In the genomic region with DNA sequence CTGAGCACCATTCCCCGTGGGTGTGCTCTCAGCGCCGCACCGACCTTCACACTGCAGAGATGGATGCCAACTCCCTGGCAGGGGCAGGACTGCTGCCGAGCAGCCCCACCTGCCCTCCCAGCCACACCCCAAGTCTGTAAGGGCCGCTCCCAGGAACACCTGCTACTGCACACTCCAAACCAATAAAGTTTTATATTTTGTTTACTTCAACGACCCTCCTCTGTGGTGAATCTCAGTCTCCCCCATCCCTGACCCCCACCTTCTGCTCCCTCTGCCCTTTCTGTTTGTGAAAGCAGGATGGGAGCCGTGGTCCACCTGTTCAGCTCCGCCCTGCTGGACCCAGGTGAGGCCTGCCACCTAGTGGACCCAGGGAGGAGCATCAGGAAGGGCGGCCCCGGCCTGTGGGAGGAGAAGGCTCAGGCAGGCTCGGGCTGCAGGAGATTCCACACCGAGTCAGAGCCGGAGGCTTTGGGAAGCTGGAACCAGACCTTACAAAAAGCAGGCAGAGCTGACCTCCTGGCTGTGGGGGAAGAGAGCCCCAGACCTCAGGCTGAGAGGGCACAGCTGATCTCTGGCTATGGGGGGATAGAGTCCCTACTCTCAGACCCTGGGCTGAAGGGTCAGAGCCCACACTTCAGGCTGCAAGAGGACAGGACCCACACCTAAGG, we compare ENCODE assay signal across 1 cellular context.
TF ChIP-seq lines count a peak whose summit lies in the region.

No MANE protein-coding gene starts in this region.

TF ChIP-seq in HEK293, 187 proteins besides CTCF, POLR2A, EP300 and RAD21 (continued from another document and continues in another):
- TF ChIP-seq PRDM10 (tag by site-specific recombination; IDR thresholded peaks at IDR 0.05) (no peak), ZNF311 (tag by site-specific recombination; IDR thresholded peaks at IDR 0.05; ENCODE audit: borderline replicate concordance) (no peak), GLIS2 (tag by site-specific recombination; IDR thresholded peaks at IDR 0.05) (no peak), ZNF10 (tag by site-specific recombination; IDR thresholded peaks at IDR 0.05) (no peak), YY1 (tag by site-specific recombination; IDR thresholded peaks at IDR 0.05) (no peak), ZNF426 (tag by site-specific recombination; IDR thresholded peaks at IDR 0.05) (no peak), ZNF449 (tag by site-specific recombination; IDR thresholded peaks at IDR 0.05) (no peak), ZNF600 (tag by site-specific recombination; IDR thresholded peaks at IDR 0.05) (peak; percentile 80), HOXA7 (CRISPR knock-in tag; IDR thresholded peaks at IDR 0.05; ENCODE audit: borderline replicate concordance) (no peak), RBAK (tag by site-specific recombination; IDR thresholded peaks at IDR 0.05) (no peak), ZNF561 (tag by site-specific recombination; IDR thresholded peaks at IDR 0.05; ENCODE audit: borderline replicate concordance) (no peak), ZNF112 (tag by site-specific recombination; IDR thresholded peaks at IDR 0.05) (no peak), REPIN1 (tag by site-specific recombination; IDR thresholded peaks at IDR 0.05; ENCODE audit: low read depth) (no peak), PRDM1 (tag by site-specific recombination; IDR thresholded peaks at IDR 0.05) (no peak), TRIM28 (IDR thresholded peaks at IDR 0.05; ENCODE audit: borderline replicate concordance, low read length) (no peak), TSHZ1 (tag by site-specific recombination; IDR thresholded peaks at IDR 0.05; ENCODE audit: borderline replicate concordance) (no peak), ZNF549 (tag by site-specific recombination; IDR thresholded peaks at IDR 0.05) (no peak), ZNF248 (tag by site-specific recombination; IDR thresholded peaks at IDR 0.05) (no peak), ZNF18 (tag by site-specific recombination; IDR thresholded peaks at IDR 0.05) (no peak), ZBTB26 (tag by site-specific recombination; optimal IDR thresholded peaks at IDR 0.05) (no peak), ZNF560 (tag by site-specific recombination; IDR thresholded peaks at IDR 0.05; ENCODE audit: borderline replicate concordance) (no peak), ZNF473 (tag by site-specific recombination; IDR thresholded peaks at IDR 0.05) (no peak), ZNF585B (tag by site-specific recombination; IDR thresholded peaks at IDR 0.05) (no peak), SETDB1 (IDR thresholded peaks at IDR 0.05; ENCODE audit: insufficient read length, low read length) (no peak), ZNF830 (tag by site-specific recombination; IDR thresholded peaks at IDR 0.05; ENCODE audit: low read depth) (no peak), ZNF843 (tag by site-specific recombination; IDR thresholded peaks at IDR 0.05) (no peak), ZNF548 (tag by site-specific recombination; IDR thresholded peaks at IDR 0.05) (no peak), IKZF3 (tag by site-specific recombination; IDR thresholded peaks at IDR 0.05) (no peak), ZFHX2 (tag by site-specific recombination; conservative IDR thresholded peaks at IDR 0.05) (peak; percentile 57; the same call in 1 of the 2 replicates), ZFP3 (tag by site-specific recombination; IDR thresholded peaks at IDR 0.05; ENCODE audit: low read depth) (no peak), ZNF777 (tag by site-specific recombination; IDR thresholded peaks at IDR 0.05; ENCODE audit: borderline replicate concordance) (no peak), ZNF626 (tag by site-specific recombination; IDR thresholded peaks at IDR 0.05) (no peak), ZSCAN23 (tag by site-specific recombination; IDR thresholded peaks at IDR 0.05) (no peak)
- TF ChIP-seq, protein P1, sequence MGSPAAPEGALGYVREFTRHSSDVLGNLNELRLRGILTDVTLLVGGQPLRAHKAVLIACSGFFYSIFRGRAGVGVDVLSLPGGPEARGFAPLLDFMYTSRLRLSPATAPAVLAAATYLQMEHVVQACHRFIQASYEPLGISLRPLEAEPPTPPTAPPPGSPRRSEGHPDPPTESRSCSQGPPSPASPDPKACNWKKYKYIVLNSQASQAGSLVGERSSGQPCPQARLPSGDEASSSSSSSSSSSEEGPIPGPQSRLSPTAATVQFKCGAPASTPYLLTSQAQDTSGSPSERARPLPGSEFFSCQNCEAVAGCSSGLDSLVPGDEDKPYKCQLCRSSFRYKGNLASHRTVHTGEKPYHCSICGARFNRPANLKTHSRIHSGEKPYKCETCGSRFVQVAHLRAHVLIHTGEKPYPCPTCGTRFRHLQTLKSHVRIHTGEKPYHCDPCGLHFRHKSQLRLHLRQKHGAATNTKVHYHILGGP (tag by site-specific recombination; IDR thresholded peaks at IDR 0.05) = no peak
- TF ChIP-seq, protein P2, sequence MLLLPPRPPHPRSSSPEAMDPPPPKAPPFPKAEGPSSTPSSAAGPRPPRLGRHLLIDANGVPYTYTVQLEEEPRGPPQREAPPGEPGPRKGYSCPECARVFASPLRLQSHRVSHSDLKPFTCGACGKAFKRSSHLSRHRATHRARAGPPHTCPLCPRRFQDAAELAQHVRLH (tag by site-specific recombination; IDR thresholded peaks at IDR 0.05) = no peak
- TF ChIP-seq, protein P3, sequence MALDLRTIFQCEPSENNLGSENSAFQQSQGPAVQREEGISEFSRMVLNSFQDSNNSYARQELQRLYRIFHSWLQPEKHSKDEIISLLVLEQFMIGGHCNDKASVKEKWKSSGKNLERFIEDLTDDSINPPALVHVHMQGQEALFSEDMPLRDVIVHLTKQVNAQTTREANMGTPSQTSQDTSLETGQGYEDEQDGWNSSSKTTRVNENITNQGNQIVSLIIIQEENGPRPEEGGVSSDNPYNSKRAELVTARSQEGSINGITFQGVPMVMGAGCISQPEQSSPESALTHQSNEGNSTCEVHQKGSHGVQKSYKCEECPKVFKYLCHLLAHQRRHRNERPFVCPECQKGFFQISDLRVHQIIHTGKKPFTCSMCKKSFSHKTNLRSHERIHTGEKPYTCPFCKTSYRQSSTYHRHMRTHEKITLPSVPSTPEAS (tag by site-specific recombination; IDR thresholded peaks at IDR 0.05) = no peak
- TF ChIP-seq, protein P4, sequence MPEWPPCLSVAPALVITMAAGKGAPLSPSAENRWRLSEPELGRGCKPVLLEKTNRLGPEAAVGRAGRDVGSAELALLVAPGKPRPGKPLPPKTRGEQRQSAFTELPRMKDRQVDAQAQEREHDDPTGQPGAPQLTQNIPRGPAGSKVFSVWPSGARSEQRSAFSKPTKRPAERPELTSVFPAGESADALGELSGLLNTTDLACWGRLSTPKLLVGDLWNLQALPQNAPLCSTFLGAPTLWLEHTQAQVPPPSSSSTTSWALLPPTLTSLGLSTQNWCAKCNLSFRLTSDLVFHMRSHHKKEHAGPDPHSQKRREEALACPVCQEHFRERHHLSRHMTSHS (tag by site-specific recombination; IDR thresholded peaks at IDR 0.05) = no peak
- TF ChIP-seq, protein P5, sequence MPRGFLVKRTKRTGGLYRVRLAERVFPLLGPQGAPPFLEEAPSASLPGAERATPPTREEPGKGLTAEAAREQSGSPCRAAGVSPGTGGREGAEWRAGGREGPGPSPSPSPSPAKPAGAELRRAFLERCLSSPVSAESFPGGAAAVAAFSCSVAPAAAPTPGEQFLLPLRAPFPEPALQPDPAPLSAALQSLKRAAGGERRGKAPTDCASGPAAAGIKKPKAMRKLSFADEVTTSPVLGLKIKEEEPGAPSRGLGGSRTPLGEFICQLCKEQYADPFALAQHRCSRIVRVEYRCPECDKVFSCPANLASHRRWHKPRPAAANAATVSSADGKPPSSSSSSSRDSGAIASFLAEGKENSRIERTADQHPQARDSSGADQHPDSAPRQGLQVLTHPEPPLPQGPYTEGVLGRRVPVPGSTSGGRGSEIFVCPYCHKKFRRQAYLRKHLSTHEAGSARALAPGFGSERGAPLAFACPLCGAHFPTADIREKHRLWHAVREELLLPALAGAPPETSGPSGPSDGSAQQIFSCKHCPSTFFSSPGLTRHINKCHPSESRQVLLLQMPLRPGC (tag by site-specific recombination; IDR thresholded peaks at IDR 0.05) = 0 out of 2 replicates have a peak, but pooled peaks have one; percentile 30
- TF ChIP-seq, protein P6, sequence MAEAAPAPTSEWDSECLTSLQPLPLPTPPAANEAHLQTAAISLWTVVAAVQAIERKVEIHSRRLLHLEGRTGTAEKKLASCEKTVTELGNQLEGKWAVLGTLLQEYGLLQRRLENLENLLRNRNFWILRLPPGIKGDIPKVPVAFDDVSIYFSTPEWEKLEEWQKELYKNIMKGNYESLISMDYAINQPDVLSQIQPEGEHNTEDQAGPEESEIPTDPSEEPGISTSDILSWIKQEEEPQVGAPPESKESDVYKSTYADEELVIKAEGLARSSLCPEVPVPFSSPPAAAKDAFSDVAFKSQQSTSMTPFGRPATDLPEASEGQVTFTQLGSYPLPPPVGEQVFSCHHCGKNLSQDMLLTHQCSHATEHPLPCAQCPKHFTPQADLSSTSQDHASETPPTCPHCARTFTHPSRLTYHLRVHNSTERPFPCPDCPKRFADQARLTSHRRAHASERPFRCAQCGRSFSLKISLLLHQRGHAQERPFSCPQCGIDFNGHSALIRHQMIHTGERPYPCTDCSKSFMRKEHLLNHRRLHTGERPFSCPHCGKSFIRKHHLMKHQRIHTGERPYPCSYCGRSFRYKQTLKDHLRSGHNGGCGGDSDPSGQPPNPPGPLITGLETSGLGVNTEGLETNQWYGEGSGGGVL (tag by site-specific recombination; IDR thresholded peaks at IDR 0.05) = no peak
